ENCODE assay signal across 16 cellular contexts in genomic region chr4:63296773-63297172, GRCh38.
DNase-seq lines count a peak whose midpoint lies in the region; ATAC-seq, FAIRE-seq and TF ChIP-seq lines count a peak whose summit lies in the region.
"Had no signal": no experiment of that assay in that cellular context is flagged by ENCODE, and none has a peak within 500 bp of the region (broad histone marks: within the 10 kb centered on the region; RNA-seq: fewer than 3 reads in every experiment).

No MANE protein-coding gene starts in this region.

- H3K9ac ChIP-seq in neuronal stem cell (ENCODE audit: low read depth, low read length, poor library complexity): no peak overlapping the region
- no peak overlapping the region for H3K9ac ChIP-seq in kidney (ENCODE audit: low read length in 2 of 2)
- H3K9ac ChIP-seq: parathyroid adenoma had no signal

- no peak overlapping the region for H3K4ac ChIP-seq in neuronal stem cell (ENCODE audit: low read length)

- no peak overlapping the region for H4K8ac ChIP-seq in neuronal stem cell (ENCODE audit: low read depth, low read length)

- H3K23ac ChIP-seq in neuronal stem cell (ENCODE audit: low read depth, low read length, poor library complexity): no peak overlapping the region

- ATAC-seq in HG03378 (IDR thresholded peaks at IDR 0.05; ENCODE audit: unreplicated experiment) (no peak), GM21723 (IDR thresholded peaks at IDR 0.05; ENCODE audit: unreplicated experiment) (no peak)

- H3K4me1 Mint-ChIP-seq in brain: no peaks in the 10 kb centered on the region

- H2BK5ac ChIP-seq in neuronal stem cell (ENCODE audit: low read length): no peak overlapping the region

- H3K27me3 ChIP-seq in neuronal stem cell (ENCODE audit: control insufficient read depth in 3 of 3, insufficient read depth in 3 of 3, low read depth in 1 of 3, low read length in 3 of 3): no peaks in the 10 kb centered on the region
- H3K27me3 ChIP-seq: brain microvascular endothelial cell had no signal

- peak; percentile 3 for DNase-seq in NCI-H345 (lab: John Stamatoyannopoulos, UW)
- DNase-seq in NCI-H345 treated with DMSO at 0.1 percent for 48 hours (lab: John Stamatoyannopoulos, UW; ENCODE audit: unreplicated experiment): no peak
- DNase-seq in NAMALWA (ENCODE audit: low spot score): peak; percentile 5
- peak; percentile 1 for DNase-seq in neuronal stem cell (ENCODE audit: low spot score)
- DNase-seq in kidney: no peak
- DNase-seq: activated CD4-positive, alpha-beta T cell treated with anti-CD3 and anti-CD28 coated beads, Interleukin-2, amount 50 U/mL, for 4 hours; brain microvascular endothelial cell; DMS79 treated with DMSO at 0.1 percent for 48 hours; H7; IMR-90; NCI-H510A had no signal

- H3K14ac ChIP-seq in neuronal stem cell (ENCODE audit: low read length): no peak overlapping the region

- H3K4me3 ChIP-seq in neuronal stem cell (ENCODE audit: low read length in 2 of 2): no peak overlapping the region
- H3K4me3 ChIP-seq in kidney (ENCODE audit: low read length in 2 of 2): no peak overlapping the region

- H3K27ac ChIP-seq in neuronal stem cell (replicated peaks; ENCODE audit: low read length) (no peak overlapping the region), kidney (ENCODE audit: low read depth in 2 of 2, low read length in 2 of 2) (no peak overlapping the region)
- H3K27ac ChIP-seq: brain microvascular endothelial cell, epithelial cell of prostate, parathyroid adenoma had no signal

- no peak overlapping the region for H3K4me3 Mint-ChIP-seq in brain

- H4K91ac ChIP-seq in neuronal stem cell (ENCODE audit: low read depth, low read length, poor library complexity): no peak overlapping the region

- no peak for FAIRE-seq in kidney (lab: Jason Lieb, UNC)

- no peaks in the 10 kb centered on the region for H3K4me1 ChIP-seq in neuronal stem cell (ENCODE audit: control insufficient read depth in 2 of 2, insufficient read depth in 1 of 2, low read depth in 1 of 2, low read length in 2 of 2)
- H3K4me1 ChIP-seq in kidney (ENCODE audit: control insufficient read depth in 1 of 2, insufficient read depth in 1 of 2, low read depth in 1 of 2, low read length in 2 of 2): no peaks in the 10 kb centered on the region
- H3K4me1 ChIP-seq: parathyroid adenoma had no signal

- H3K9me3 Mint-ChIP-seq in brain: no peaks in the 10 kb centered on the region

- no peak overlapping the region for H2AK5ac ChIP-seq in neuronal stem cell (ENCODE audit: low read depth, low read length)

- H3K79me1 ChIP-seq in neuronal stem cell (ENCODE audit: low read depth, low read length): no peaks in the 10 kb centered on the region

- no peaks in the 10 kb centered on the region for H3K36me3 Mint-ChIP-seq in brain

- no peak overlapping the region for H3K27ac Mint-ChIP-seq in brain

- H3K4me2 ChIP-seq in neuronal stem cell (ENCODE audit: insufficient read depth, low read length, poor library complexity, severe bottlenecking): no peak overlapping the region

- no peaks in the 10 kb centered on the region for H3K36me3 ChIP-seq in neuronal stem cell (replicated peaks in 1 of 2; ENCODE audit: control insufficient read depth in 2 of 2, insufficient read depth in 2 of 2, low read length in 2 of 2)
- H3K36me3 ChIP-seq in kidney (ENCODE audit: control insufficient read depth in 1 of 2, insufficient read depth in 2 of 2, low read length in 2 of 2): no peaks in the 10 kb centered on the region
- H3K36me3 ChIP-seq: brain microvascular endothelial cell had no signal

- no peak overlapping the region for H2BK12ac ChIP-seq in neuronal stem cell (ENCODE audit: low read length)

- H3K9me3 ChIP-seq in neuronal stem cell (replicated peaks in 1 of 2; ENCODE audit: control insufficient read depth in 2 of 2, insufficient read depth in 1 of 2, low read depth in 1 of 2, low read length in 2 of 2) (no peaks in the 10 kb centered on the region), kidney (ENCODE audit: control insufficient read depth in 1 of 2, low read length in 2 of 2) (peaks cover 0 to 3% of the 10 kb centered on the region in 2 donors)

- H3K18ac ChIP-seq in neuronal stem cell (ENCODE audit: low read length): no peak overlapping the region

- TF ChIP-seq CTCF in brain (conservative IDR thresholded peaks at IDR 0.05) (peak; percentile 56 to 75), kidney (IDR thresholded peaks at IDR 0.05; ENCODE audit: borderline replicate concordance, extremely low read depth, insufficient read depth) (no peak)

- H2BK15ac ChIP-seq in neuronal stem cell (ENCODE audit: low read length): no peak overlapping the region

- intact Hi-C loops in kidney (cut with DNase I): no loop called here

- H3K27me3 Mint-ChIP-seq in brain: no peaks in the 10 kb centered on the region

- H2AFZ ChIP-seq in neuronal stem cell (ENCODE audit: low read length): no peak overlapping the region
- H2AFZ ChIP-seq: parathyroid adenoma had no signal

- WGBS in neuronal stem cell (ENCODE audit: extremely low coverage in 2 of 2, insufficient read length in 2 of 2, insufficient replicate concordance in 1 of 2), 2 donors: no CpG with 5 or more reads among the region's 1 CpG

- no peak overlapping the region for H2BK120ac ChIP-seq in neuronal stem cell (ENCODE audit: low read depth, low read length)

Comparison
In these comparisons a context has a peak if more than half of its experiments do, and no peak if none do; other contexts are left out.
1. DNase-seq: peak in NCI-H345 (single experiment), NAMALWA (single experiment) and neuronal stem cell (single experiment); none in NCI-H345 treated with DMSO at 0.1 percent for 48 hours (single experiment) and kidney (single experiment).